In genomic region chr1:172907834-172908326, GRCh38 we compare ENCODE assay signal across 26 cellular contexts.
DNase-seq lines count a peak whose midpoint lies in the region; ATAC-seq and TF ChIP-seq lines count a peak whose summit lies in the region.
"Had no signal": no experiment of that assay in that cellular context is flagged by ENCODE, and none has a peak within 500 bp of the region (broad histone marks: within the 10 kb centered on the region; RNA-seq: fewer than 3 reads in every experiment).

No MANE protein-coding gene starts in this region.

- H3K36me3 ChIP-seq in BLaER1 treated with 17β-estradiol and CSF1 and Interleukin-3, amounts not matched to agents 10 nM and 100 nM: peaks cover 0 to 8% (median 0%) of the 10 kb centered on the region in 11 experiments; a peak in 2 of 22 replicates
- H3K36me3 ChIP-seq in HUES6 (ENCODE audit: control insufficient read depth, insufficient read depth, low read length) (no peaks in the 10 kb centered on the region), mesenchymal stem cell (ENCODE audit: control insufficient read depth in 1 of 2, insufficient read depth in 2 of 2, low read depth in 1 of 2, low read length in 2 of 2) (no peaks in the 10 kb centered on the region), Peyer's patch (no peaks in the 10 kb centered on the region)
- H3K36me3 ChIP-seq: cardiac muscle cell, WERI-Rb-1 had no signal

- H3K9me3 ChIP-seq in BLaER1 treated with 17β-estradiol and CSF1 and Interleukin-3, amounts not matched to agents 10 nM and 100 nM (replicated peaks in 1 of 11): peaks cover 24 to 38% (median 32%) of the 10 kb centered on the region in 11 experiments
- peaks cover 19% of the 10 kb centered on the region for H3K9me3 ChIP-seq in HUES6 (ENCODE audit: control insufficient read depth, insufficient read depth, low read depth, low read length)
- H3K9me3 ChIP-seq in T-helper 17 cell (ENCODE audit: control insufficient read depth, low read length, poor library complexity, severe bottlenecking): no peaks in the 10 kb centered on the region
- peaks cover 4% of the 10 kb centered on the region for H3K9me3 ChIP-seq in mesenchymal stem cell (ENCODE audit: control insufficient read depth, low read length)
- H3K9me3 ChIP-seq in Peyer's patch: peaks cover 0 to 4% (median 1%) of the 10 kb centered on the region in 4 donors

- TF ChIP-seq CTCF in Peyer's patch (IDR thresholded peaks at IDR 0.05): no peak

- H3K4ac ChIP-seq in mesenchymal stem cell (ENCODE audit: low read depth in 1 of 2, low read length in 2 of 2): peak overlapping the region; percentile 86 to 91

- peaks cover 7 to 19% (median 13%) of the 10 kb centered on the region in 10 experiments; a peak in 18 of 20 replicates for H3K4me1 ChIP-seq in BLaER1 treated with 17β-estradiol and CSF1 and Interleukin-3, amounts not matched to agents 10 nM and 100 nM
- H3K4me1 ChIP-seq in HUES6 (ENCODE audit: control insufficient read depth, insufficient read depth, low read length) (no peaks in the 10 kb centered on the region), mesenchymal stem cell (ENCODE audit: control insufficient read depth, insufficient read depth, low read depth, low read length) (peaks cover 4% of the 10 kb centered on the region), Peyer's patch (peaks cover 0 to 11% (median 0%) of the 10 kb centered on the region in 4 donors)

- no peak for DNase-seq in T-helper 17 cell
- DNase-seq in mesenchymal stem cell: no peak
- DNase-seq in Peyer's patch: no peak
- no peak for DNase-seq in left lobe of liver (ENCODE audit: low spot score)
- no peak for DNase-seq in NCI-H748 treated with DMSO at 0.1 percent for 48 hours (lab: John Stamatoyannopoulos, UW)
- no peak for DNase-seq in NCI-H187 (lab: John Stamatoyannopoulos, UW)
- DNase-seq: activated naive CD8-positive, alpha-beta T cell treated with anti-CD3 and anti-CD28 coated beads for 36 hours; activated T-cell treated with anti-CD3 and anti-CD28 coated beads, Interleukin-2, amount 50 U/mL, for 1 hour; anterior cingulate cortex; COR-L47; DMS79; effector CD8-positive, alpha-beta T cell; left ventricle myocardium superior; NCI-H1105; NCI-H1930; NCI-H524 treated with DMSO at 0.1 percent for 48 hours; stimulated activated naive B cell treated with anti-CD40 and anti-IgM and Interleukin-4, amounts not matched to agents 10 μg/mL and 1 μg/mL and 100 μg/mL, for 72 hours; substantia nigra; WERI-Rb-1 had no signal

- H3K4me3 ChIP-seq in BLaER1 treated with 17β-estradiol and CSF1 and Interleukin-3, amounts not matched to agents 10 nM and 100 nM: no peak overlapping the region; a peak in 1 of 20 replicates
- H3K4me3 ChIP-seq in HUES6 (ENCODE audit: low read depth, low read length) (no peak overlapping the region), mesenchymal stem cell (ENCODE audit: insufficient read depth in 1 of 2, low read depth in 1 of 2, low read length in 2 of 2) (no peak overlapping the region), Peyer's patch (no peak overlapping the region)
- H3K4me3 ChIP-seq: cardiac muscle cell had no signal

- 20% methylated on average over 1 of the region's 2 CpGs for WGBS in mesenchymal stem cell

- H3K14ac ChIP-seq in mesenchymal stem cell (ENCODE audit: low read length in 2 of 2): no peak overlapping the region

- H3K27ac ChIP-seq in BLaER1 treated with 17β-estradiol and CSF1 and Interleukin-3, amounts not matched to agents 10 nM and 100 nM: peak overlapping the region in 9 of 11 experiments; percentile 13 to 80 (median 62); a peak in 15 of 22 replicates
- H3K27ac ChIP-seq in HUES6 (ENCODE audit: low read depth, low read length) (peak overlapping the region; percentile 37; the same call in 1 of the 2 replicates), mesenchymal stem cell (ENCODE audit: low read length, poor library complexity, severe bottlenecking) (peak overlapping the region; percentile 99), Peyer's patch (no peak overlapping the region)
- H3K27ac ChIP-seq: C4-2B, cardiac muscle cell, WERI-Rb-1 had no signal

- H3K27me3 ChIP-seq in BLaER1 treated with 17β-estradiol and CSF1 and Interleukin-3, amounts not matched to agents 10 nM and 100 nM: no peaks in the 10 kb centered on the region
- H3K27me3 ChIP-seq in HUES6 (ENCODE audit: control insufficient read depth, insufficient read depth, low read length) (no peaks in the 10 kb centered on the region), mesenchymal stem cell (ENCODE audit: control insufficient read depth in 1 of 2, insufficient read depth in 1 of 2, low read length in 2 of 2) (no peaks in the 10 kb centered on the region), Peyer's patch (no peaks in the 10 kb centered on the region)
- H3K27me3 ChIP-seq: cardiac muscle cell had no signal

- H3K23ac ChIP-seq in mesenchymal stem cell (ENCODE audit: low read length in 2 of 2): no peak overlapping the region

- no peak for ATAC-seq in T-helper 17 cell
- no peak for ATAC-seq in left lobe of liver
- ATAC-seq: left ventricle myocardium superior; stimulated activated naive B cell treated with anti-CD40 and anti-IgM and Interleukin-4, amounts not matched to agents 10 μg/mL and 1 μg/mL and 100 μg/mL, for 72 hours had no signal

- no peak overlapping the region for H3K9ac ChIP-seq in BLaER1 treated with 17β-estradiol and CSF1 and Interleukin-3, amounts not matched to agents 10 nM and 100 nM
- H3K9ac ChIP-seq in HUES6 (ENCODE audit: low read length) (no peak overlapping the region), mesenchymal stem cell (ENCODE audit: low read length) (no peak overlapping the region)

- no peak overlapping the region for H2AFZ ChIP-seq in mesenchymal stem cell (ENCODE audit: low read depth, low read length)

- no peak for TF ChIP-seq POLR2A in Peyer's patch (IDR thresholded peaks at IDR 0.05)

- no peaks in the 10 kb centered on the region for H3K36me3 Mint-ChIP-seq in T-helper 17 cell (ENCODE audit: low read depth)
- H3K36me3 Mint-ChIP-seq: type B pancreatic cell had no signal

- peak overlapping the region; percentile 91 for H4K8ac ChIP-seq in mesenchymal stem cell (ENCODE audit: low read length)

- H4K91ac ChIP-seq in mesenchymal stem cell (ENCODE audit: low read length): peak overlapping the region; percentile 87

- H3K4me1 Mint-ChIP-seq in T-helper 17 cell: peaks cover 15% of the 10 kb centered on the region

- peak overlapping the region; percentile 86 for H2BK5ac ChIP-seq in mesenchymal stem cell (ENCODE audit: low read depth, low read length, poor library complexity, severe bottlenecking)

- peak overlapping the region in 5 of 11 experiments; percentile 40 to 66 (median 50); a peak in 7 of 22 replicates for H3K4me2 ChIP-seq in BLaER1 treated with 17β-estradiol and CSF1 and Interleukin-3, amounts not matched to agents 10 nM and 100 nM
- H3K4me2 ChIP-seq in mesenchymal stem cell (ENCODE audit: low read length, poor library complexity, severe bottlenecking): no peak overlapping the region

- peak overlapping the region; percentile 17 for H3K27ac Mint-ChIP-seq in T-helper 17 cell
- H3K27ac Mint-ChIP-seq: mesothelial cell of epicardium had no signal

- H3K4me3 Mint-ChIP-seq in T-helper 17 cell: no peak overlapping the region
- H3K4me3 Mint-ChIP-seq: activated naive CD8-positive, alpha-beta T cell treated with anti-CD3 and anti-CD28 coated beads for 36 hours; mesothelial cell of epicardium; stimulated activated naive B cell treated with anti-CD40 and anti-IgM and Interleukin-4, amounts not matched to agents 10 μg/mL and 1 μg/mL and 100 μg/mL, for 72 hours; type B pancreatic cell had no signal

- H2BK12ac ChIP-seq in mesenchymal stem cell (ENCODE audit: low read length in 2 of 2): peak overlapping the region; percentile 82 to 96

- H3K18ac ChIP-seq in mesenchymal stem cell (ENCODE audit: low read depth in 1 of 2, low read length in 2 of 2): peak overlapping the region in 1 of 2 experiments; percentile 28

- H2BK120ac ChIP-seq in mesenchymal stem cell (ENCODE audit: low read depth, low read length): peak overlapping the region; percentile 83

- H2AK5ac ChIP-seq in mesenchymal stem cell (ENCODE audit: low read length, severe bottlenecking): peak overlapping the region; percentile 93

- no peaks in the 10 kb centered on the region for H3K27me3 Mint-ChIP-seq in T-helper 17 cell
- H3K27me3 Mint-ChIP-seq: activated naive CD8-positive, alpha-beta T cell treated with anti-CD3 and anti-CD28 coated beads for 36 hours; naive thymus-derived CD8-positive, alpha-beta T cell; stimulated activated naive B cell treated with anti-CD40 and anti-IgM and Interleukin-4, amounts not matched to agents 10 μg/mL and 1 μg/mL and 100 μg/mL, for 72 hours; type B pancreatic cell had no signal

- no peaks in the 10 kb centered on the region for H4K20me1 ChIP-seq in BLaER1 treated with 17β-estradiol and CSF1 and Interleukin-3, amounts not matched to agents 10 nM and 100 nM

- no peaks in the 10 kb centered on the region for H3K79me1 ChIP-seq in mesenchymal stem cell (replicated peaks; ENCODE audit: low read length, poor library complexity, severe bottlenecking)

- H2BK15ac ChIP-seq in mesenchymal stem cell (ENCODE audit: low read depth, poor library complexity, severe bottlenecking): no peak overlapping the region

Comparison
In these comparisons a context has a peak if more than half of its experiments do, and no peak if none do; other contexts are left out.
1. H3K27ac ChIP-seq: peak in BLaER1 treated with 17β-estradiol and CSF1 and Interleukin-3, amounts not matched to agents 10 nM and 100 nM (9 of 11), HUES6 (single experiment) and mesenchymal stem cell (single experiment); none in Peyer's patch (0 of 4).